In the genomic region with DNA sequence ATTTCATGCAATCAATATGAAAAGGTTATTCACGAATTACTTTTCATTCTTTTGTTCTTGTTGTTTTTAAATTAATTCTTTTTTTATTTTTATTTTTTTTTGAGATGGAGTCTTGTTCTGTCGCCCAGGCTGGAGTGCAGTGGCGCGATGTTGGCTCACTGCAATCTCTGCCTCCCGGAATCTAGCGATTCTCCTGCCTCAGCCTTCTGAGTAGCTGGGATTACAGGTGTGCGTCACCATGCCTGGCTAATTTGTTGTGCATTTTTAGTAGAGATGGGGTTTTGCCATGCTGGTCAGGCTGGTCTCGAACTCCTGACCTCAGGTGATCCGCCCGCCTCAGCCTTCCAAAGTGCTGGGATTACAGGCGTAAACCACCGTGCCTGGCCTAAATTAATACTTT, we compare ENCODE assay signal across 5 cellular contexts. TPM values are rescaled to one million over a fixed set of nuclear protein-coding genes. Genes with fewer than 3 reads are reported as not detected.
"Had no signal": no experiment of that assay in that cellular context is flagged by ENCODE, and none has a peak within 500 bp of the region (broad histone marks: within the 10 kb centered on the region; RNA-seq: fewer than 3 reads in every experiment).

No MANE protein-coding gene starts in this region.

RNA-seq across cellular contexts. Expression of gene NLRP12, which starts 16.1 kb away (rescaled TPM):
- total RNA-seq: GM23248, HFFc6, HT1080, K562 had no signal
- polyA plus RNA-seq: GM23248, K562 had no signal

RNA-seq across cellular contexts. Expression of gene PRKCG, which starts 41.8 kb away (rescaled TPM):
- total RNA-seq: GM23248, H4, HT1080, K562 had no signal
- polyA plus RNA-seq: GM23248, K562 had no signal
